ENCODE assay signal across 28 cellular contexts in genomic region chr22:34354071-34354817, GRCh38.
"Had no signal": no experiment of that assay in that cellular context is flagged by ENCODE, and none has a peak within 500 bp of the region (broad histone marks: within the 10 kb centered on the region; RNA-seq: fewer than 3 reads in every experiment).

No MANE protein-coding gene starts in this region.

- H3K9me3 Mint-ChIP-seq: activated CD4-positive, alpha-beta memory T cell treated with anti-CD3 and anti-CD28 coated beads for 36 hours; activated CD4-positive, alpha-beta T cell treated with anti-CD3 and anti-CD28 coated beads, Interleukin-2, amount 10 ng/mL, durations not matched to agents 24 days and 14 days had no signal

- H3K4me1 Mint-ChIP-seq: activated CD4-positive, alpha-beta T cell treated with anti-CD3 and anti-CD28 coated beads for 36 hours; activated CD4-positive, alpha-beta T cell treated with anti-CD3 and anti-CD28 coated beads, Interleukin-2, amount 10 ng/mL, durations not matched to agents 24 days and 14 days; activated CD8-positive, alpha-beta memory T cell treated with anti-CD3 and anti-CD28 coated beads, Interleukin-2, amount 10 ng/mL, durations not matched to agents 7 days and 5 days; central memory CD8-positive, alpha-beta T cell; endodermal cell had no signal

- H3K27me3 ChIP-seq: brain microvascular endothelial cell had no signal

- H3K36me3 ChIP-seq: brain microvascular endothelial cell had no signal

- H3K27ac ChIP-seq: brain microvascular endothelial cell, coronary artery had no signal

- H3K27me3 Mint-ChIP-seq: activated CD4-positive, alpha-beta memory T cell treated with anti-CD3 and anti-CD28 coated beads for 36 hours; activated CD4-positive, alpha-beta T cell treated with anti-CD3 and anti-CD28 coated beads, Interleukin-2, amount 10 ng/mL, durations not matched to agents 24 days and 14 days; activated CD8-positive, alpha-beta memory T cell treated with anti-CD3 and anti-CD28 coated beads, Interleukin-2, amount 10 ng/mL, durations not matched to agents 7 days and 5 days; central memory CD8-positive, alpha-beta T cell; dendritic cell treated with granulocyte-macrophage colony-stimulating factor and Interleukin-4, amounts not matched to agents 40 ng/mL and 50 ng/mL, for 4 days had no signal

- H3K4me3 Mint-ChIP-seq: activated CD4-positive, alpha-beta memory T cell treated with anti-CD3 and anti-CD28 coated beads for 36 hours; activated CD4-positive, alpha-beta T cell treated with anti-CD3 and anti-CD28 coated beads for 36 hours; activated CD4-positive, alpha-beta T cell treated with anti-CD3 and anti-CD28 coated beads, Interleukin-2, amount 10 ng/mL, durations not matched to agents 24 days and 14 days; activated CD8-positive, alpha-beta memory T cell treated with anti-CD3 and anti-CD28 coated beads, Interleukin-2, amount 10 ng/mL, durations not matched to agents 7 days and 5 days; activated CD8-positive, alpha-beta T cell treated with anti-CD3 and anti-CD28 coated beads, Interleukin-2, amount 10 ng/mL, durations not matched to agents 7 days and 5 days; activated naive CD8-positive, alpha-beta T cell; activated T-cell treated with anti-CD3 and anti-CD28 coated beads, Interleukin-2, amount 50 U/mL, for 72 hours; central memory CD8-positive, alpha-beta T cell; dendritic cell treated with granulocyte-macrophage colony-stimulating factor and Interleukin-4, amounts not matched to agents 40 ng/mL and 50 ng/mL, for 4 days; endodermal cell had no signal

- FAIRE-seq: astrocyte, bronchial epithelial cell had no signal

- H3K4me3 ChIP-seq: coronary artery, dorsolateral prefrontal cortex had no signal

- DNase-seq: activated CD4-positive, alpha-beta memory T cell treated with anti-CD3 and anti-CD28 coated beads for 36 hours; activated CD4-positive, alpha-beta T cell treated with anti-CD3 and anti-CD28 coated beads for 36 hours; activated CD4-positive, alpha-beta T cell treated with anti-CD3 and anti-CD28 coated beads, Interleukin-2, amount 10 ng/mL, durations not matched to agents 24 days and 14 days; activated CD4-positive, CD25-positive, alpha-beta regulatory T cell; activated CD4-positive, CD25-positive, alpha-beta regulatory T cell treated with anti-CD3 and anti-CD28 coated beads, Interleukin-2, amount 50 U/mL, for 72 hours; activated CD8-positive, alpha-beta memory T cell treated with anti-CD3 and anti-CD28 coated beads, Interleukin-2, amount 10 ng/mL, durations not matched to agents 7 days and 5 days; activated CD8-positive, alpha-beta memory T cell treated with anti-CD3 and anti-CD28 coated beads, Interleukin-2, amount 50 U/mL, for 4 hours; activated CD8-positive, alpha-beta T cell treated with anti-CD3 and anti-CD28 coated beads, Interleukin-2, amount 10 ng/mL, durations not matched to agents 7 days and 5 days; activated gamma-delta T cell treated with Interleukin-2 at 50 U/mL for 16 hours; activated naive CD4-positive, alpha-beta T cell treated with anti-CD3 and anti-CD28 coated beads, Interleukin-2, amount 50 U/mL, for 16 hours; activated naive CD4-positive, alpha-beta T cell treated with Interleukin-2 at 50 U/mL for 16 hours; activated T-cell treated with anti-CD3 and anti-CD28 coated beads, Interleukin-2, amount 50 U/mL, for 1 hour; activated T-cell treated with anti-CD3 and anti-CD28 coated beads, Interleukin-2, amount 50 U/mL, for 72 hours; amniotic stem cell; brain microvascular endothelial cell; effector memory CD4-positive, alpha-beta T cell; endodermal cell; foreskin fibroblast; head of caudate nucleus; T-helper 2 cell had no signal

- H3K27ac Mint-ChIP-seq: activated CD4-positive, alpha-beta memory T cell treated with anti-CD3 and anti-CD28 coated beads for 36 hours; activated CD4-positive, alpha-beta T cell treated with anti-CD3 and anti-CD28 coated beads for 36 hours; activated CD4-positive, alpha-beta T cell treated with anti-CD3 and anti-CD28 coated beads, Interleukin-2, amount 10 ng/mL, durations not matched to agents 24 days and 14 days; activated CD8-positive, alpha-beta memory T cell treated with anti-CD3 and anti-CD28 coated beads, Interleukin-2, amount 10 ng/mL, durations not matched to agents 7 days and 5 days; activated CD8-positive, alpha-beta T cell treated with anti-CD3 and anti-CD28 coated beads, Interleukin-2, amount 10 ng/mL, durations not matched to agents 7 days and 5 days; activated naive CD8-positive, alpha-beta T cell; activated T-cell treated with anti-CD3 and anti-CD28 coated beads, Interleukin-2, amount 50 U/mL, for 72 hours; dendritic cell treated with granulocyte-macrophage colony-stimulating factor and Interleukin-4, amounts not matched to agents 40 ng/mL and 50 ng/mL, for 4 days; endodermal cell had no signal

- H3K36me3 Mint-ChIP-seq: activated CD4-positive, alpha-beta memory T cell treated with anti-CD3 and anti-CD28 coated beads for 36 hours; activated CD8-positive, alpha-beta memory T cell treated with anti-CD3 and anti-CD28 coated beads, Interleukin-2, amount 10 ng/mL, durations not matched to agents 7 days and 5 days; activated naive CD8-positive, alpha-beta T cell had no signal

- ATAC-seq: activated CD4-positive, alpha-beta T cell treated with anti-CD3 and anti-CD28 coated beads for 36 hours; activated CD8-positive, alpha-beta memory T cell treated with anti-CD3 and anti-CD28 coated beads, Interleukin-2, amount 10 ng/mL, durations not matched to agents 7 days and 5 days; activated CD8-positive, alpha-beta T cell treated with anti-CD3 and anti-CD28 coated beads, Interleukin-2, amount 10 ng/mL, durations not matched to agents 7 days and 5 days; activated T-cell treated with anti-CD3 and anti-CD28 coated beads, Interleukin-2, amount 50 U/mL, for 72 hours; esophagus mucosa had no signal
